33 cellular contexts compared by ENCODE assay signal in the genomic region with DNA sequence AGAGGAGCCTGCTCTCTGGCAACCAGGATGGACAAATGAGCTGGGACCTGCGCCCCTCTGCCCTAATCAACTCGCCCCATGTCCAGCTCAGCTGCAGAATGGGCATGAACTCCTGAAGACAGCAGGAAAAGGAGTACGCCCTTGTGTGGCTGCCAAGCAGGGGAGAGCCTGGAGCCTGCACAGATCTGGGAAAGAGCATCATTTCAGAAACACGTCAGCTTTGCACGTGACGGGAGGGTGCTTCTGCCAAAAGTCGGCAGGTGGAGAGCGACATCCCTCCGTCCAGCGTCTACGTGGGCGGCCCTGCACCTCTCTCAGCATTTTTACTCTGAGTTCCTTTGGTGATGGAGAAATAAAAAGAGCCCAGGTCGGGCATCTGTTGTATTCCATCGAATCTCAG.
"Had no signal": no experiment of that assay in that cellular context is flagged by ENCODE, and none has a peak within 500 bp of the region (broad histone marks: within the 10 kb centered on the region; RNA-seq: fewer than 3 reads in every experiment).

No MANE protein-coding gene starts in this region.

- H3K27me3 ChIP-seq: adrenal gland, body of pancreas, breast epithelium, MG63, Peyer's patch, SJSA1 had no signal

- H3K27ac ChIP-seq: adrenal gland, body of pancreas, breast epithelium, Peyer's patch, SJSA1 had no signal

- H3K9me3 Mint-ChIP-seq: activated CD4-positive, alpha-beta T cell treated with anti-CD3 and anti-CD28 coated beads, Interleukin-2, amount 10 ng/mL, durations not matched to agents 24 days and 14 days; activated CD8-positive, alpha-beta T cell treated with anti-CD3 and anti-CD28 coated beads for 36 hours; activated T-cell treated with anti-CD3 and anti-CD28 coated beads, Interleukin-2, amount 50 U/mL, for 72 hours; activated T-helper 17 cell treated with anti-CD3 and anti-CD28 coated beads, Interleukin-2, amount 50 U/mL, for 72 hours; T-helper 1 cell treated with Interleukin-12 subunit alpha and Interleukin-12 subunit beta and Interleukin-4 antibody, amounts not matched to agents 30 μg/mL and 1 μg/mL, for 36 hours; T-helper 2 cell treated with Interferon-gamma antibody and Interleukin-4, amounts not matched to agents 5 μg/mL and 100 μg/mL, for 36 hours had no signal

- H3K27ac Mint-ChIP-seq: activated CD4-positive, alpha-beta T cell treated with anti-CD3 and anti-CD28 coated beads, Interleukin-2, amount 10 ng/mL, durations not matched to agents 24 days and 14 days; activated CD8-positive, alpha-beta T cell treated with anti-CD3 and anti-CD28 coated beads for 36 hours; activated T-cell treated with anti-CD3 and anti-CD28 coated beads, Interleukin-2, amount 50 U/mL, for 72 hours; activated T-helper 17 cell treated with anti-CD3 and anti-CD28 coated beads, Interleukin-2, amount 50 U/mL, for 72 hours; T-helper 1 cell treated with Interleukin-12 subunit alpha and Interleukin-12 subunit beta and Interleukin-4 antibody, amounts not matched to agents 30 μg/mL and 1 μg/mL, for 36 hours; T-helper 2 cell treated with Interferon-gamma antibody and Interleukin-4, amounts not matched to agents 5 μg/mL and 100 μg/mL, for 36 hours had no signal

- H3K4me3 ChIP-seq: adrenal gland, body of pancreas, breast epithelium, MG63, Peyer's patch, SJSA1 had no signal

- H3K4me1 ChIP-seq: adrenal gland, body of pancreas, breast epithelium, SJSA1 had no signal

- H3K36me3 ChIP-seq: breast epithelium had no signal

- H3K9me3 ChIP-seq: adrenal gland, body of pancreas, breast epithelium, MG63, Peyer's patch, SJSA1, SK-N-SH had no signal

- H3K4me2 ChIP-seq: SK-N-SH had no signal

- DNase-seq: activated CD4-positive, alpha-beta T cell treated with anti-CD3 and anti-CD28 coated beads, Interleukin-2, amount 10 ng/mL, durations not matched to agents 24 days and 14 days; activated CD4-positive, alpha-beta T cell treated with anti-CD3 and anti-CD28 coated beads, Interleukin-2, amount 50 U/mL, for 4 hours; activated CD8-positive, alpha-beta T cell treated with anti-CD3 and anti-CD28 coated beads for 36 hours; activated effector memory CD4-positive, alpha-beta T cell treated with anti-CD3 and anti-CD28 coated beads, Interleukin-2, amount 50 U/mL, for 16 hours; activated naive CD4-positive, alpha-beta T cell; activated naive CD4-positive, alpha-beta T cell treated with anti-CD3 and anti-CD28 coated beads, Interleukin-2, amount 50 U/mL, for 16 hours; activated T-cell treated with anti-CD3 and anti-CD28 coated beads, Interleukin-2, amount 50 U/mL, for 1 hour; activated T-cell treated with anti-CD3 and anti-CD28 coated beads, Interleukin-2, amount 50 U/mL, for 72 hours; adrenal gland; body of pancreas; Kasumi-1; KG1; MG63; NCI-H1048; NCI-H1105 treated with DMSO at 0.1 percent for 48 hours; NCI-H1436; NCI-H1694 treated with DMSO at 0.1 percent for 48 hours; NCI-H2029; NCI-H2227 treated with DMSO at 0.1 percent for 48 hours; NCI-H446; NCI-H510A treated with DMSO at 0.1 percent for 48 hours; NCI-H69; NCI-H82; PC-3; Peyer's patch; RPMI8226; SHP77 treated with DMSO at 0.1 percent for 48 hours; SK-N-SH had no signal

- H3K27me3 Mint-ChIP-seq: activated CD4-positive, alpha-beta T cell treated with anti-CD3 and anti-CD28 coated beads, Interleukin-2, amount 10 ng/mL, durations not matched to agents 24 days and 14 days; activated CD8-positive, alpha-beta T cell treated with anti-CD3 and anti-CD28 coated beads for 36 hours; activated T-helper 17 cell treated with anti-CD3 and anti-CD28 coated beads, Interleukin-2, amount 50 U/mL, for 72 hours had no signal

- H3K9ac ChIP-seq: SK-N-SH had no signal

- ATAC-seq: activated CD8-positive, alpha-beta T cell treated with anti-CD3 and anti-CD28 coated beads for 36 hours; activated T-cell treated with anti-CD3 and anti-CD28 coated beads, Interleukin-2, amount 50 U/mL, for 72 hours; activated T-helper 17 cell treated with anti-CD3 and anti-CD28 coated beads, Interleukin-2, amount 50 U/mL, for 72 hours; body of pancreas; PC-3 had no signal

- H3K4me3 Mint-ChIP-seq: activated CD4-positive, alpha-beta T cell treated with anti-CD3 and anti-CD28 coated beads, Interleukin-2, amount 10 ng/mL, durations not matched to agents 24 days and 14 days; activated CD8-positive, alpha-beta T cell treated with anti-CD3 and anti-CD28 coated beads for 36 hours; activated T-cell treated with anti-CD3 and anti-CD28 coated beads, Interleukin-2, amount 50 U/mL, for 72 hours; activated T-helper 17 cell treated with anti-CD3 and anti-CD28 coated beads, Interleukin-2, amount 50 U/mL, for 72 hours; T-helper 1 cell treated with Interleukin-12 subunit alpha and Interleukin-12 subunit beta and Interleukin-4 antibody, amounts not matched to agents 30 μg/mL and 1 μg/mL, for 36 hours; T-helper 2 cell treated with Interferon-gamma antibody and Interleukin-4, amounts not matched to agents 5 μg/mL and 100 μg/mL, for 36 hours had no signal
